30 cellular contexts compared by ENCODE assay signal in the genomic region with DNA sequence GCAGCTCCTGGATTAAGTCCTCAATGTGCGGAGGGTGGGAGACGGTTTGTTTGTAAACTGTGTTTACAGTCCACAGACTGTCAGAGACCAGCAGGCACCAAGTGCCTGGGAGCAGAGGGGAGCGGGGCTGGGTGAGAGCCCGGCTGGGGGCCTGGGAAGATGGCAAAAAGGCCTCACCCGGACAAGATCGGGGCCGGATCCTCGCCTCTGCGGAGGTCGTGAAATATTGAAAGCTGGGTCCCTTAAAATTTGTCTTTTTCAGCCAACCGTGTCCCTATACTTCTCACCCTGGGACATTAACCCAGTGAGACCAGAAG. TPM values are rescaled to one million over a fixed set of nuclear protein-coding genes. Genes with fewer than 3 reads are reported as not detected.
"Had no signal": no experiment of that assay in that cellular context is flagged by ENCODE, and none has a peak within 500 bp of the region (broad histone marks: within the 10 kb centered on the region; RNA-seq: fewer than 3 reads in every experiment).

No MANE protein-coding gene starts in this region.

- H3K27ac ChIP-seq: stomach, suprapubic skin, testis, thoracic aorta, thyroid gland, tibial artery, tibial nerve, transverse colon, upper lobe of left lung, upper lobe of right lung, uterus, vagina had no signal

- H3K27ac Mint-ChIP-seq: stimulated activated effector memory CD8-positive, alpha-beta T cell treated with anti-CD3 and anti-CD28 coated beads, Interleukin-12 subunit alpha, Interleukin-12 subunit beta, amount 100 ng/mL, for 72 hours; stimulated activated memory B cell treated with anti-CD40 and anti-IgM and Interleukin-4, amounts not matched to agents 10 μg/mL and 1 μg/mL and 100 μg/mL, for 72 hours; stimulated activated naive CD8-positive, alpha-beta T cell treated with anti-CD3 and anti-CD28 coated beads, Interleukin-15, Interleukin-2, amounts not matched to agents 100 ng/mL and 50 ng/mL, for 24 hours had no signal

- H3K27me3 ChIP-seq: testis, thyroid gland, transverse colon, upper lobe of left lung, upper lobe of right lung, uterus, vagina had no signal

- H3K36me3 Mint-ChIP-seq: stimulated activated effector memory CD8-positive, alpha-beta T cell treated with anti-CD3 and anti-CD28 coated beads, Interleukin-12 subunit alpha, Interleukin-12 subunit beta, amount 100 ng/mL, for 72 hours had no signal

- DNase-seq: stimulated activated CD4-positive, alpha-beta T cell treated with anti-CD3 and anti-CD28 coated beads, Interleukin-2, amount 100 ng/mL, for 48 hours; stimulated activated CD4-positive, alpha-beta T cell treated with anti-CD3 and anti-CD28 coated beads, Interleukin-4, amount 100 ng/mL, for 1 hour; stimulated activated CD4-positive, alpha-beta T cell treated with anti-CD3 and anti-CD28 coated beads, Interleukin-4, amount 100 ng/mL, for 24 hours; stimulated activated CD4-positive, alpha-beta T cell treated with anti-CD3 and anti-CD28 coated beads, Interleukin-4, amount 100 ng/mL, for 4 hours; stimulated activated CD8-positive, alpha-beta memory T cell treated with anti-CD3 and anti-CD28 coated beads, Interleukin-4, amount 100 ng/mL, for 48 hours; stimulated activated naive B cell treated with anti-CD40 and anti-IgM and Interleukin-4, amounts not matched to agents 10 μg/mL and 1 μg/mL and 100 μg/mL, for 72 hours; stimulated activated naive CD4-positive, alpha-beta T cell; stimulated activated naive CD4-positive, alpha-beta T cell treated with Interleukin-2 at 50 U/mL for 16 hours; stimulated activated naive CD8-positive, alpha-beta T cell treated with anti-CD3 and anti-CD28 coated beads, Interleukin-15, amount 100 ng/mL, for 72 hours; stimulated activated naive CD8-positive, alpha-beta T cell treated with anti-CD3 and anti-CD28 coated beads, Interleukin-15, Interleukin-2, amounts not matched to agents 100 U/mL and 50 U/mL, for 24 hours; stomach; substantia nigra; testis; thyroid gland; tibial artery; transverse colon; trophoblast cell; upper lobe of right lung; uterus had no signal

- H3K4me3 Mint-ChIP-seq: stimulated activated effector memory CD8-positive, alpha-beta T cell treated with anti-CD3 and anti-CD28 coated beads, Interleukin-12 subunit alpha, Interleukin-12 subunit beta, amount 100 ng/mL, for 72 hours; stimulated activated memory B cell treated with anti-CD40 and anti-IgM and Interleukin-4, amounts not matched to agents 10 μg/mL and 1 μg/mL and 100 μg/mL, for 72 hours; stimulated activated naive B cell treated with anti-CD40 and anti-IgM and Interleukin-4, amounts not matched to agents 10 μg/mL and 1 μg/mL and 100 μg/mL, for 72 hours; stimulated activated naive CD8-positive, alpha-beta T cell treated with anti-CD3 and anti-CD28 coated beads, Interleukin-15, amount 100 ng/mL, for 72 hours; stimulated activated naive CD8-positive, alpha-beta T cell treated with anti-CD3 and anti-CD28 coated beads, Interleukin-15, Interleukin-2, amounts not matched to agents 100 ng/mL and 50 ng/mL, for 24 hours had no signal

- H3K4me1 Mint-ChIP-seq: stimulated activated effector memory CD8-positive, alpha-beta T cell treated with anti-CD3 and anti-CD28 coated beads, Interleukin-12 subunit alpha, Interleukin-12 subunit beta, amount 100 ng/mL, for 72 hours; stimulated activated memory B cell treated with anti-CD40 and anti-IgM and Interleukin-4, amounts not matched to agents 10 μg/mL and 1 μg/mL and 100 μg/mL, for 72 hours; stimulated activated naive B cell treated with anti-CD40 and anti-IgM and Interleukin-4, amounts not matched to agents 10 μg/mL and 1 μg/mL and 100 μg/mL, for 72 hours; stimulated activated naive CD8-positive, alpha-beta T cell treated with anti-CD3 and anti-CD28 coated beads, Interleukin-15, amount 100 ng/mL, for 72 hours had no signal

- H3K9me3 Mint-ChIP-seq: stimulated activated effector memory CD8-positive, alpha-beta T cell treated with anti-CD3 and anti-CD28 coated beads, Interleukin-12 subunit alpha, Interleukin-12 subunit beta, amount 100 ng/mL, for 72 hours; stimulated activated naive B cell treated with anti-CD40 and anti-IgM and Interleukin-4, amounts not matched to agents 10 μg/mL and 1 μg/mL and 100 μg/mL, for 72 hours; stimulated activated naive CD8-positive, alpha-beta T cell treated with anti-CD3 and anti-CD28 coated beads, Interleukin-15, amount 100 ng/mL, for 72 hours; stimulated activated naive CD8-positive, alpha-beta T cell treated with anti-CD3 and anti-CD28 coated beads, Interleukin-15, Interleukin-2, amounts not matched to agents 100 ng/mL and 50 ng/mL, for 24 hours had no signal

- H3K4me3 ChIP-seq: suprapubic skin, thoracic aorta, thyroid gland, tibial artery, tibial nerve, transverse colon, upper lobe of left lung, upper lobe of right lung, vagina had no signal

- H3K9me3 ChIP-seq: stomach, suprapubic skin, testis, thoracic aorta, thyroid gland, tibial artery, tibial nerve, transverse colon, upper lobe of left lung, upper lobe of right lung, uterus, vagina had no signal

- H3K36me3 ChIP-seq: suprapubic skin, thoracic aorta, thyroid gland, tibial artery, transverse colon, upper lobe of left lung, upper lobe of right lung, uterus, vagina had no signal

- ATAC-seq: stimulated activated effector memory CD8-positive, alpha-beta T cell treated with anti-CD3 and anti-CD28 coated beads, Interleukin-12 subunit alpha, Interleukin-12 subunit beta, amount 100 ng/mL, for 72 hours; stimulated activated memory B cell treated with anti-CD40 and anti-IgM and Interleukin-4, amounts not matched to agents 10 μg/mL and 1 μg/mL and 100 μg/mL, for 72 hours; stimulated activated naive B cell treated with anti-CD40 and anti-IgM and Interleukin-4, amounts not matched to agents 10 μg/mL and 1 μg/mL and 100 μg/mL, for 72 hours; stimulated activated naive CD8-positive, alpha-beta T cell treated with anti-CD3 and anti-CD28 coated beads, Interleukin-15, Interleukin-2, amounts not matched to agents 100 U/mL and 50 U/mL, for 24 hours; upper lobe of right lung had no signal

- H3K4me1 ChIP-seq: suprapubic skin, testis, upper lobe of left lung, upper lobe of right lung, uterus, vagina had no signal

- FAIRE-seq: urothelium cell line had no signal

- H3K27me3 Mint-ChIP-seq: stimulated activated memory B cell treated with anti-CD40 and anti-IgM and Interleukin-4, amounts not matched to agents 10 μg/mL and 1 μg/mL and 100 μg/mL, for 72 hours; stimulated activated naive CD8-positive, alpha-beta T cell treated with anti-CD3 and anti-CD28 coated beads, Interleukin-15, Interleukin-2, amounts not matched to agents 100 ng/mL and 50 ng/mL, for 24 hours had no signal

RNA-seq across cellular contexts. Expression of gene MMP21, which starts 2.8 kb away (rescaled TPM):
- total RNA-seq: thoracic aorta, upper lobe of right lung, ureter, vagina had no signal
- polyA plus RNA-seq: stomach, urinary bladder had no signal
